14 cellular contexts compared by ENCODE assay signal in genomic region chr1:228372183-228373003, GRCh38. TPM values are rescaled to one million over a fixed set of nuclear protein-coding genes. Genes with fewer than 3 reads are reported as not detected.
DNase-seq lines count a peak whose midpoint lies in the region; ATAC-seq and TF ChIP-seq lines count a peak whose summit lies in the region.
"Had no signal": no experiment of that assay in that cellular context is flagged by ENCODE, and none has a peak within 500 bp of the region (broad histone marks: within the 10 kb centered on the region; RNA-seq: fewer than 3 reads in every experiment).

No MANE protein-coding gene starts in this region.

- DNase-seq in HT-29 (ENCODE audit: low spot score) (peak; percentile 43), body of pancreas (peak; percentile 56 to 65 (median 60)), kidney tubule cell (ENCODE audit: low spot score) (peak; percentile 86), testis (peak; percentile 46)
- DNase-seq in activated T-cell treated with anti-CD3 and anti-CD28 coated beads, Interleukin-2, amount 50 U/mL, for 24 hours, result no peak
- DNase-seq: activated CD4-positive, CD25-positive, alpha-beta regulatory T cell; activated CD8-positive, alpha-beta memory T cell treated with anti-CD3 and anti-CD28 coated beads, Interleukin-2, amount 50 U/mL, for 48 hours; KG1; NCI-H187; SW 1271 had no signal

- ATAC-seq in body of pancreas, result peak; percentile 67
- no peak for ATAC-seq in HG02938 (IDR thresholded peaks at IDR 0.05; ENCODE audit: unreplicated experiment)
- no peak for ATAC-seq in HG03097 (IDR thresholded peaks at IDR 0.05; ENCODE audit: low FRiP score, unreplicated experiment)

- intact Hi-C loops in body of pancreas (cut with DNase I) (no loop called here), testis (cut with DNase I; ENCODE audit: low total_unique reads) (no loop called here)

- no peak overlapping the region for H3K27ac Mint-ChIP-seq in activated T-cell treated with anti-CD3 and anti-CD28 coated beads, Interleukin-2, amount 50 U/mL, for 24 hours
- H3K27ac Mint-ChIP-seq: CD4-positive, alpha-beta memory T cell had no signal

- H3K36me3 Mint-ChIP-seq in activated T-cell treated with anti-CD3 and anti-CD28 coated beads, Interleukin-2, amount 50 U/mL, for 24 hours (ENCODE audit: low read depth), result no peaks in the 10 kb centered on the region
- H3K36me3 Mint-ChIP-seq: CD4-positive, alpha-beta memory T cell had no signal

- no peak overlapping the region for H3K4me3 ChIP-seq in body of pancreas
- H3K4me3 ChIP-seq in testis, result no peak overlapping the region

- H3K27me3 ChIP-seq in body of pancreas, result no peaks in the 10 kb centered on the region
- H3K27me3 ChIP-seq in testis, result no peaks in the 10 kb centered on the region

- no peak overlapping the region for H3K4me3 Mint-ChIP-seq in activated T-cell treated with anti-CD3 and anti-CD28 coated beads, Interleukin-2, amount 50 U/mL, for 24 hours
- H3K4me3 Mint-ChIP-seq: CD4-positive, alpha-beta memory T cell had no signal

- H3K27ac ChIP-seq in body of pancreas (peak overlapping the region in 2 of 4 donors; percentile 18 to 34), testis (no peak overlapping the region)

- TF ChIP-seq POLR2A in body of pancreas (IDR thresholded peaks at IDR 0.05) (peak in 2 of 3 donors; percentile 15 to 19), testis (IDR thresholded peaks at IDR 0.05) (no peak)

- H3K36me3 ChIP-seq in body of pancreas (replicated peaks in 1 of 2; ENCODE audit: insufficient read depth in 1 of 2, low read depth in 2 of 2) (no peaks in the 10 kb centered on the region), testis (ENCODE audit: low read depth, missing control alignments) (no peaks in the 10 kb centered on the region)

- H3K9me3 ChIP-seq in body of pancreas, result no peaks in the 10 kb centered on the region
- no peaks in the 10 kb centered on the region for H3K9me3 ChIP-seq in testis

- peaks cover 4% of the 10 kb centered on the region for H3K4me1 ChIP-seq in body of pancreas
- H3K4me1 ChIP-seq in testis, result peaks cover 37% of the 10 kb centered on the region

- H3K9me3 Mint-ChIP-seq in activated T-cell treated with anti-CD3 and anti-CD28 coated beads, Interleukin-2, amount 50 U/mL, for 24 hours, result no peaks in the 10 kb centered on the region
- H3K9me3 Mint-ChIP-seq: CD4-positive, alpha-beta memory T cell had no signal

- no peak for TF ChIP-seq CTCF in body of pancreas (IDR thresholded peaks at IDR 0.05)
- TF ChIP-seq CTCF in testis (IDR thresholded peaks at IDR 0.05), result no peak

- H3K4me1 Mint-ChIP-seq in activated T-cell treated with anti-CD3 and anti-CD28 coated beads, Interleukin-2, amount 50 U/mL, for 24 hours (ENCODE audit: low read depth), result no peaks in the 10 kb centered on the region
- H3K4me1 Mint-ChIP-seq: CD4-positive, alpha-beta memory T cell had no signal

- no peaks in the 10 kb centered on the region for H3K27me3 Mint-ChIP-seq in activated T-cell treated with anti-CD3 and anti-CD28 coated beads, Interleukin-2, amount 50 U/mL, for 24 hours
- H3K27me3 Mint-ChIP-seq: CD4-positive, alpha-beta memory T cell had no signal

- WGBS in body of pancreas, 2 donors, result 40 to 49% methylated on average over 1 to 34 of the region's 34 CpGs
- WGBS in testis, 2 donors, result 55 to 100% methylated on average over 3 to 34 of the region's 34 CpGs

RNA-seq across cellular contexts. Expression of gene TRIM11, which starts 34.2 kb away (rescaled TPM):
- total RNA-seq in HT-29 (2014; rRNA removed; shearing (Covaris generic)), result 55.9 and 62.2 TPM in 2 replicates
- total RNA-seq in body of pancreas, result 10 to 100 TPM; 14.0 to 24.4 TPM
- 10 to 100 TPM; 30.1 to 37.8 TPM for total RNA-seq in testis
- 19.5 TPM for polyA plus RNA-seq in testis (ENCODE audit: insufficient read depth, low read depth, low replicate concordance)

RNA-seq across cellular contexts. Expression of gene TRIM17, which starts 44.3 kb away (rescaled TPM):
- total RNA-seq in HT-29 (2014; rRNA removed; shearing (Covaris generic)), result not detected in 2 replicates
- total RNA-seq in body of pancreas (1 to 10 TPM in 1 of 2 donors, not detected in 1; 1.0 TPM), testis (10 to 100 TPM; 21.4 to 33.6 TPM)
- 37.4 TPM for polyA plus RNA-seq in testis (ENCODE audit: insufficient read depth, low read depth, low replicate concordance)
- total RNA-seq: dermis microvascular lymphatic vessel endothelial cell had no signal

Comparison
In these comparisons a context has a peak if more than half of its experiments do, and no peak if none do; other contexts are left out.
1. RNA of gene TRIM17, which starts 44.3 kb away (total RNA-seq): 21.4 to 33.6 TPM in testis; 1.0 TPM in body of pancreas and not detected in HT-29; every median in the first group is over 10 times any median in the second.